ENCODE assay signal across 8 cellular contexts in genomic region chr7:88759216-88759955, GRCh38. TPM values are rescaled to one million over a fixed set of nuclear protein-coding genes. Genes with fewer than 3 reads are reported as not detected.
A peak's percentile ranks its signal among the peaks of the same experiment; 100 is the strongest.
DNase-seq lines count a peak whose midpoint lies in the region; ATAC-seq and TF ChIP-seq lines count a peak whose summit lies in the region.

TSS of gene ZNF804B (plus strand) at chr7:88759700. CDS start at chr7:88759977, 277 bp downstream.

- no peak for TF ChIP-seq POLR2A in vagina (IDR thresholded peaks at IDR 0.05)

- H3K27me3 Mint-ChIP-seq in natural killer cell treated with Interleukin-12 subunit alpha and Interleukin-12 subunit beta and Interleukin-15 and Interleukin-18, amount 100 ng/mL, for 72 hours = peaks cover 14 to 19% of the 10 kb centered on the region in 2 donors
- H3K27me3 Mint-ChIP-seq in natural killer cell (ENCODE audit: low read depth in 2 of 2) (peaks cover 2 to 9% of the 10 kb centered on the region in 2 donors), chondrocyte (ENCODE audit: low read depth) (peaks cover 66% of the 10 kb centered on the region)

- TF ChIP-seq CTCF in natural killer cell (IDR thresholded peaks at IDR 0.05) (no peak), chondrocyte (IDR thresholded peaks at IDR 0.05) (no peak), vagina (IDR thresholded peaks at IDR 0.05) (no peak)

- H3K36me3 ChIP-seq in vagina = no peaks in the 10 kb centered on the region

- peak; percentile 20 to 43 for ATAC-seq in natural killer cell treated with Interleukin-12 subunit alpha and Interleukin-12 subunit beta and Interleukin-15 and Interleukin-18, amount 100 ng/mL, for 72 hours
- no peak for ATAC-seq in natural killer cell
- no peak for ATAC-seq in GM18517 (IDR thresholded peaks at IDR 0.05; ENCODE audit: unreplicated experiment)

- H3K9me3 ChIP-seq in vagina = no peaks in the 10 kb centered on the region

- H3K4me3 Mint-ChIP-seq in natural killer cell treated with Interleukin-12 subunit alpha and Interleukin-12 subunit beta and Interleukin-15 and Interleukin-18, amount 100 ng/mL, for 72 hours = no peak within 1 kb of the TSS
- H3K4me3 Mint-ChIP-seq in natural killer cell (no peak within 1 kb of the TSS), chondrocyte (ENCODE audit: unreplicated experiment) (peak within 1 kb of the TSS; percentile 61)

- peak within 1 kb of the TSS; percentile 32 to 35 for H3K4me3 ChIP-seq in vagina

- no peak within 1 kb of the TSS for H3K27ac Mint-ChIP-seq in natural killer cell treated with Interleukin-12 subunit alpha and Interleukin-12 subunit beta and Interleukin-15 and Interleukin-18, amount 100 ng/mL, for 72 hours
- H3K27ac Mint-ChIP-seq in natural killer cell (no peak within 1 kb of the TSS), chondrocyte (ENCODE audit: unreplicated experiment) (no peak within 1 kb of the TSS)

- H3K27me3 ChIP-seq in vagina = peaks cover 4% of the 10 kb centered on the region

- intact Hi-C loops in natural killer cell (cut with micrococcal nuclease) = no loop called here
- intact Hi-C loops in vagina (cut with DNase I) = no loop called here

- peaks cover 19% of the 10 kb centered on the region for H3K4me1 ChIP-seq in vagina

- H3K36me3 Mint-ChIP-seq in natural killer cell treated with Interleukin-12 subunit alpha and Interleukin-12 subunit beta and Interleukin-15 and Interleukin-18, amount 100 ng/mL, for 72 hours = peaks cover 5% of the 10 kb centered on the region
- peaks cover 6% of the 10 kb centered on the region for H3K36me3 Mint-ChIP-seq in natural killer cell
- no peaks in the 10 kb centered on the region for H3K36me3 Mint-ChIP-seq in chondrocyte (ENCODE audit: low read depth)

- DNase-seq in natural killer cell treated with Interleukin-12 subunit alpha and Interleukin-12 subunit beta and Interleukin-15 and Interleukin-18, amount 100 ng/mL, for 72 hours (ENCODE audit: low spot score) = no peak
- DNase-seq in natural killer cell (no peak), chondrocyte (ENCODE audit: low spot score) (peak; percentile 91), mesenteric fat pad (ENCODE audit: low spot score) (peak; percentile 76), vagina (ENCODE audit: extremely low spot score in 2 of 2) (no peak), NCI-H1436 treated with DMSO at 0.1 percent for 48 hours (lab: John Stamatoyannopoulos, UW) (no peak), NCI-H2029 treated with DMSO at 0.1 percent for 48 hours (lab: John Stamatoyannopoulos, UW) (no peak)

- no peaks in the 10 kb centered on the region for H3K9me3 Mint-ChIP-seq in natural killer cell treated with Interleukin-12 subunit alpha and Interleukin-12 subunit beta and Interleukin-15 and Interleukin-18, amount 100 ng/mL, for 72 hours
- H3K9me3 Mint-ChIP-seq in natural killer cell = peaks cover 4 to 7% of the 10 kb centered on the region in 2 donors
- no peaks in the 10 kb centered on the region for H3K9me3 Mint-ChIP-seq in chondrocyte (ENCODE audit: low read depth)

- H3K4me1 Mint-ChIP-seq in natural killer cell treated with Interleukin-12 subunit alpha and Interleukin-12 subunit beta and Interleukin-15 and Interleukin-18, amount 100 ng/mL, for 72 hours (ENCODE audit: low read depth in 2 of 2) = no peaks in the 10 kb centered on the region
- H3K4me1 Mint-ChIP-seq in natural killer cell (no peaks in the 10 kb centered on the region), chondrocyte (ENCODE audit: low read depth) (peaks cover 8% of the 10 kb centered on the region)

- H3K27ac ChIP-seq in vagina = no peak within 1 kb of the TSS

RNA-seq across cellular contexts. Expression of gene ZNF804B, which starts in this region (rescaled TPM):
- not detected for total RNA-seq in natural killer cell treated with Interleukin-12 subunit alpha and Interleukin-12 subunit beta and Interleukin-15 and Interleukin-18, amount 100 ng/mL, for 72 hours
- total RNA-seq in natural killer cell = not detected
- not detected in 3 replicates for total RNA-seq in chondrocyte
- total RNA-seq in mesenteric fat pad = not detected
- total RNA-seq in vagina = not detected

Comparison
In these comparisons a context has a peak if more than half of its experiments do, and no peak if none do; other contexts are left out.
1. Peak in ATAC-seq in natural killer cell treated with Interleukin-12 subunit alpha and Interleukin-12 subunit beta and Interleukin-15 and Interleukin-18, amount 100 ng/mL, for 72 hours; RNA of the gene not detected or under 1 TPM.
2. Peak in DNase-seq in chondrocyte; RNA of the gene not detected or under 1 TPM.
3. Peak in DNase-seq in mesenteric fat pad; RNA of the gene not detected or under 1 TPM.